8 cellular contexts compared by ENCODE assay signal in the genomic region with DNA sequence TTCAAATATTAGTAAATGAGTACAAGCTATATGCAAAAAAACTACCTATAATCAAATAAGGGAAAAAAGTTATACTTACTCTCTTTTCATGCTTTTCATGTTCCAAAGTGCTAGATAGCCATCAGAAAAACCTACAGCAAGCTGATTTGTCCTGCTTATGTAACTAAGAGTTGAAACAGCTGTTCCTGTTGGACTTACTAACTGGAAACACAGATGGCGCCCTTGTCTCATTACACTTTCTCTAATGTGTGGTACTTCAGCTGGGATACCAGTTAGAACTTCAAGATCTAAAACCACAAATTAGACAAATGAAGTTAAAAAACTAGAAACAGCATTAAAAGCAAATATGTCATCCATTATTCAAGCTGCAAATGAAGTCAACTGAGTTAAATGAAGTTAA. TPM values are rescaled to one million over a fixed set of nuclear protein-coding genes. Genes with fewer than 3 reads are reported as not detected.
DNase-seq lines count a peak whose midpoint lies in the region; ATAC-seq and TF ChIP-seq lines count a peak whose summit lies in the region.

No MANE protein-coding gene starts in this region.

- no peak overlapping the region for H3K27ac Mint-ChIP-seq in neural progenitor cell

- H3K4me1 Mint-ChIP-seq in neural progenitor cell = peaks cover 2% of the 10 kb centered on the region

- TF ChIP-seq POLR2A in HCT116 (IDR thresholded peaks at IDR 0.05; ENCODE audit: borderline replicate concordance, extremely low read depth, insufficient read depth, insufficient read length) = no peak
- no peak for TF ChIP-seq POLR2A in esophagus muscularis mucosa (IDR thresholded peaks at IDR 0.05; ENCODE audit: low read depth)

- peak; percentile 62 for TF ChIP-seq RAD21 in HCT116 (IDR thresholded peaks at IDR 0.05; ENCODE audit: low read depth)

- H3K9me2 ChIP-seq in HCT116 (ENCODE audit: insufficient read depth) = no peaks in the 10 kb centered on the region
- H3K9me2 ChIP-seq in PC-3 (replicated peaks; ENCODE audit: low read length) = no peaks in the 10 kb centered on the region

- H3K36me3 ChIP-seq in HCT116 (ENCODE audit: control insufficient read depth in 1 of 2, insufficient read depth in 2 of 2, low read length in 2 of 2) (peaks cover 54 to 55% of the 10 kb centered on the region in 2 experiments; a peak in 3 of 4 replicates), PC-3 (ENCODE audit: low read depth, low read length) (peaks cover 73% of the 10 kb centered on the region), esophagus muscularis mucosa (peaks cover 41 to 85% (median 64%) of the 10 kb centered on the region in 4 donors), neural progenitor cell (peaks cover 28% of the 10 kb centered on the region)

- H3K9ac ChIP-seq in HCT116 (ENCODE audit: low read length) = no peak overlapping the region
- no peak overlapping the region for H3K9ac ChIP-seq in PC-3 (ENCODE audit: low read length)
- no peak overlapping the region for H3K9ac ChIP-seq in neural progenitor cell

- H3K27me3 ChIP-seq in HCT116 (ENCODE audit: insufficient read depth, low read length) (no peaks in the 10 kb centered on the region), PC-3 (ENCODE audit: low read length) (no peaks in the 10 kb centered on the region), esophagus muscularis mucosa (no peaks in the 10 kb centered on the region), neural progenitor cell (no peaks in the 10 kb centered on the region)

- BruUV-seq in HCT116 (replicated peaks; lab: Mats Ljungman, UMichigan) (no TSS peak), PC-3 (replicated peaks; lab: Mats Ljungman, UMichigan) (no TSS peak)

- no peaks in the 10 kb centered on the region for H3K9me3 ChIP-seq in HCT116 (ENCODE audit: control insufficient read depth in 1 of 2, insufficient read depth in 1 of 2, low read depth in 1 of 2, low read length in 2 of 2)
- H3K9me3 ChIP-seq in PC-3 (ENCODE audit: low read length) = no peaks in the 10 kb centered on the region
- no peaks in the 10 kb centered on the region for H3K9me3 ChIP-seq in esophagus muscularis mucosa
- no peaks in the 10 kb centered on the region for H3K9me3 ChIP-seq in neural progenitor cell (ENCODE audit: low read depth)

- H3K79me2 ChIP-seq in HCT116 (ENCODE audit: insufficient read depth, low read length) = peaks cover 85% of the 10 kb centered on the region
- H3K79me2 ChIP-seq in PC-3 (ENCODE audit: low read length) = peaks cover 24% of the 10 kb centered on the region
- H3K79me2 ChIP-seq in neural progenitor cell (ENCODE audit: low read depth) = peaks cover 4% of the 10 kb centered on the region

- peaks cover 55% of the 10 kb centered on the region for H3K36me3 Mint-ChIP-seq in neural progenitor cell

- intact Hi-C loops in HCT116 (cut with micrococcal nuclease) (no loop called here), PC-3 (cut with micrococcal nuclease) (loop anchor here (10.0 kb wide), 1 partner anchor 577 kb away; no protein-coding TSS in a partner anchor), esophagus muscularis mucosa (cut with DNase I) (loop anchor here (10.0 kb wide), 1 partner anchor 57 kb away; no protein-coding TSS in a partner anchor)

- no peaks in the 10 kb centered on the region for H3F3A ChIP-seq in PC-3 (ENCODE audit: low read length, unreplicated experiment)
- H3F3A ChIP-seq in neural progenitor cell (ENCODE audit: low read depth) = peaks cover 7% of the 10 kb centered on the region

- peak; percentile 54; the same call in 1 of the 2 replicates for ATAC-seq in HCT116
- ATAC-seq in PC-3 = peak; percentile 62
- no peak for ATAC-seq in HG02870 (IDR thresholded peaks at IDR 0.05; ENCODE audit: unreplicated experiment)
- ATAC-seq in HG02610 (IDR thresholded peaks at IDR 0.05; ENCODE audit: unreplicated experiment) = no peak

- H3K4me3 ChIP-seq in HCT116 (replicated peaks in 1 of 2; ENCODE audit: low read depth in 1 of 2, low read length in 2 of 2) = no peak overlapping the region
- H3K4me3 ChIP-seq in PC-3 (ENCODE audit: low read length) = no peak overlapping the region
- no peak overlapping the region for H3K4me3 ChIP-seq in esophagus muscularis mucosa
- no peak overlapping the region for H3K4me3 ChIP-seq in neural progenitor cell

- CTCF ChIA-PET in HCT116 (lab: Charles Lee) (interaction anchor here (1.1 kb wide), 1 partner anchor 465 kb away, joined by 5 read pairs; no protein-coding TSS in a partner anchor), PC-3 (lab: Charles Lee) (no interaction called here)

- POLR2A ChIA-PET in HCT116 (lab: Charles Lee) (no interaction called here), PC-3 (lab: Charles Lee; ENCODE audit: unreplicated experiment) (interaction anchor here (0.7 kb wide), 1 partner anchor 594 kb away, joined by 5 read pairs; no protein-coding TSS in a partner anchor)

- DNase-seq in DMS53 treated with DMSO at 0.1 percent for 48 hours (lab: John Stamatoyannopoulos, UW; ENCODE audit: unreplicated experiment) (peak; percentile 45), HCT116 (ENCODE audit: low read depth, low spot score) (peak; percentile 21), PC-3 (peak; percentile 57), esophagus muscularis mucosa (ENCODE audit: extremely low spot score) (no peak), neural progenitor cell (ENCODE audit: low spot score) (peak; percentile 59), HK-2 (ENCODE audit: unreplicated experiment) (no peak)

- H2AFZ ChIP-seq in HCT116 (ENCODE audit: low read depth, low read length, poor library complexity, severe bottlenecking) (no peak overlapping the region), PC-3 (ENCODE audit: low read length) (no peak overlapping the region), neural progenitor cell (replicated peaks) (no peak overlapping the region)

- TF ChIP-seq CTCF in HCT116 (IDR thresholded peaks at IDR 0.05 in 2 of 3, conservative IDR thresholded peaks at IDR 0.05 in 1 of 3; ENCODE audit: borderline replicate concordance in 1 of 3, insufficient read depth in 1 of 3, low read depth in 2 of 3, low read length in 2 of 3) (peak; percentile 30 to 53 (median 32); a peak in 5 of 6 replicates), PC-3 (conservative IDR thresholded peaks at IDR 0.05; ENCODE audit: low read depth, low read length) (peak; percentile 68), esophagus muscularis mucosa (IDR thresholded peaks at IDR 0.05) (peak in 2 of 3 experiments; percentile 21 to 40), neural progenitor cell (IDR thresholded peaks at IDR 0.05) (peak; percentile 66)

- H4K20me1 ChIP-seq in HCT116 (ENCODE audit: insufficient read depth) (peaks cover 17% of the 10 kb centered on the region; the same call in 1 of the 2 replicates), PC-3 (ENCODE audit: low read length) (peaks cover 7% of the 10 kb centered on the region; the same call in 1 of the 2 replicates), neural progenitor cell (ENCODE audit: low read depth) (peaks cover 24% of the 10 kb centered on the region)

- 65% methylated on average over 1 of the region's 1 CpG for WGBS in esophagus muscularis mucosa

- H3K27ac ChIP-seq in HCT116 (ENCODE audit: low read depth, low read length) = no peak overlapping the region
- peak overlapping the region; percentile 60 for H3K27ac ChIP-seq in PC-3 (ENCODE audit: low read length)
- H3K27ac ChIP-seq in esophagus muscularis mucosa (replicated peaks in 1 of 4) = no peak overlapping the region
- no peak overlapping the region for H3K27ac ChIP-seq in neural progenitor cell

- H3K27me3 Mint-ChIP-seq in neural progenitor cell (ENCODE audit: insufficient read depth, low read depth) = no peaks in the 10 kb centered on the region

- RAD21 ChIA-PET in HCT116 (lab: Charles Lee; ENCODE audit: low non-redundant PET in 1 of 2, low total read pairs in 2 of 2, uncharacterized antibody in 2 of 2, unreplicated experiment in 2 of 2) = no interaction called here

- TF ChIP-seq EP300 in esophagus muscularis mucosa (IDR thresholded peaks at IDR 0.05) = no peak

- H3K9me3 Mint-ChIP-seq in neural progenitor cell = no peaks in the 10 kb centered on the region

- H3K4me1 ChIP-seq in HCT116 (ENCODE audit: control insufficient read depth in 1 of 2, insufficient read depth in 2 of 2, low read length in 2 of 2) (no peaks in the 10 kb centered on the region), PC-3 (ENCODE audit: insufficient read depth, low read length) (peaks cover 11% of the 10 kb centered on the region), esophagus muscularis mucosa (peaks cover 0 to 8% (median 2%) of the 10 kb centered on the region in 4 donors), neural progenitor cell (no peaks in the 10 kb centered on the region)

- H3K4me2 ChIP-seq in HCT116 (ENCODE audit: low read length) (no peak overlapping the region), PC-3 (ENCODE audit: low read length) (0 out of 2 replicates have a peak overlapping the region, but pooled peaks have one; percentile 2), neural progenitor cell (no peak overlapping the region)

- no peak overlapping the region for H3K4me3 Mint-ChIP-seq in neural progenitor cell

TF ChIP-seq in HCT116, 20 proteins besides CTCF, POLR2A, EP300 and RAD21 (continues in another document):
- TF ChIP-seq EZH2 (IDR thresholded peaks at IDR 0.05) (no peak), YY1 (IDR thresholded peaks at IDR 0.05; ENCODE audit: extremely low read depth, insufficient replicate concordance, low read depth, low read length) (no peak), ELF1 (IDR thresholded peaks at IDR 0.05; ENCODE audit: borderline replicate concordance, low read depth) (no peak)

RNA-seq across cellular contexts. Expression of a gene that starts 24.3 kb away (rescaled TPM):
- 56.2 TPM for total RNA-seq in HCT116 (2021; ENCODE audit: unreplicated experiment)
- polyA plus RNA-seq in HCT116 (2012) = 16.4 and 17.2 TPM in 2 replicates
- total RNA-seq in PC-3 (2014; rRNA removed) = 38.0 and 52.3 TPM in 2 replicates
- total RNA-seq in esophagus muscularis mucosa = 10 to 100 TPM; 30.7 to 45.3 (median 42.0) TPM
- total RNA-seq in neural progenitor cell (ENCODE audit: low replicate concordance) = 41.6 and 62.1 TPM in 2 replicates

Comparison
In these comparisons a context has a peak if more than half of its experiments do, and no peak if none do; other contexts are left out.
1. DNase-seq: peak in DMS53 treated with DMSO at 0.1 percent for 48 hours (single experiment), HCT116 (single experiment), PC-3 (single experiment) and neural progenitor cell (single experiment); none in esophagus muscularis mucosa (single experiment) and HK-2 (single experiment).
2. ATAC-seq: peak in HCT116 (single experiment) and PC-3 (single experiment); none in HG02870 (single experiment) and HG02610 (single experiment).
3. Peak in every context shown above with its lines, with median percentiles within 50 percentile points of each other: CTCF ChIP-seq.